In genomic region chrX:134562002-134562401, GRCh38 we compare ENCODE assay signal across 28 cellular contexts.
"Had no signal": no experiment of that assay in that cellular context is flagged by ENCODE, and none has a peak within 500 bp of the region (broad histone marks: within the 10 kb centered on the region; RNA-seq: fewer than 3 reads in every experiment).

No MANE protein-coding gene starts in this region.

- DNase-seq: stimulated activated CD4-positive, alpha-beta T cell treated with anti-CD3 and anti-CD28 coated beads, Interleukin-2, amount 100 ng/mL, for 48 hours; stimulated activated CD4-positive, alpha-beta T cell treated with anti-CD3 and anti-CD28 coated beads, Interleukin-4, amount 100 ng/mL, for 1 hour; stimulated activated CD4-positive, alpha-beta T cell treated with anti-CD3 and anti-CD28 coated beads, Interleukin-4, amount 100 ng/mL, for 24 hours; stimulated activated CD4-positive, alpha-beta T cell treated with anti-CD3 and anti-CD28 coated beads, Interleukin-4, amount 100 ng/mL, for 4 hours; stimulated activated CD8-positive, alpha-beta memory T cell treated with anti-CD3 and anti-CD28 coated beads, Interleukin-4, amount 100 ng/mL, for 48 hours; stimulated activated naive B cell treated with anti-CD40 and anti-IgM and Interleukin-4, amounts not matched to agents 10 μg/mL and 1 μg/mL and 100 μg/mL, for 72 hours; stimulated activated naive CD4-positive, alpha-beta T cell; stimulated activated naive CD4-positive, alpha-beta T cell treated with Interleukin-2 at 50 U/mL for 16 hours; stimulated activated naive CD8-positive, alpha-beta T cell treated with anti-CD3 and anti-CD28 coated beads, Interleukin-15, amount 100 ng/mL, for 72 hours; stimulated activated naive CD8-positive, alpha-beta T cell treated with anti-CD3 and anti-CD28 coated beads, Interleukin-15, Interleukin-2, amounts not matched to agents 100 U/mL and 50 U/mL, for 24 hours; stomach; substantia nigra; testis; thyroid gland; tibial artery; transverse colon; upper lobe of left lung; upper lobe of right lung; uterus had no signal

- FAIRE-seq: urothelium cell line had no signal

- ATAC-seq: stimulated activated effector memory CD8-positive, alpha-beta T cell treated with anti-CD3 and anti-CD28 coated beads, Interleukin-12 subunit alpha, Interleukin-12 subunit beta, amount 100 ng/mL, for 72 hours; stimulated activated memory B cell treated with anti-CD40 and anti-IgM and Interleukin-4, amounts not matched to agents 10 μg/mL and 1 μg/mL and 100 μg/mL, for 72 hours; stimulated activated naive B cell treated with anti-CD40 and anti-IgM and Interleukin-4, amounts not matched to agents 10 μg/mL and 1 μg/mL and 100 μg/mL, for 72 hours; stimulated activated naive CD8-positive, alpha-beta T cell treated with anti-CD3 and anti-CD28 coated beads, Interleukin-15, amount 100 ng/mL, for 72 hours; stimulated activated naive CD8-positive, alpha-beta T cell treated with anti-CD3 and anti-CD28 coated beads, Interleukin-15, Interleukin-2, amounts not matched to agents 100 U/mL and 50 U/mL, for 24 hours; upper lobe of right lung had no signal

- H3K4me1 Mint-ChIP-seq: stimulated activated effector memory CD8-positive, alpha-beta T cell treated with anti-CD3 and anti-CD28 coated beads, Interleukin-12 subunit alpha, Interleukin-12 subunit beta, amount 100 ng/mL, for 72 hours; stimulated activated memory B cell treated with anti-CD40 and anti-IgM and Interleukin-4, amounts not matched to agents 10 μg/mL and 1 μg/mL and 100 μg/mL, for 72 hours; stimulated activated naive B cell treated with anti-CD40 and anti-IgM and Interleukin-4, amounts not matched to agents 10 μg/mL and 1 μg/mL and 100 μg/mL, for 72 hours; stimulated activated naive CD8-positive, alpha-beta T cell treated with anti-CD3 and anti-CD28 coated beads, Interleukin-15, amount 100 ng/mL, for 72 hours had no signal

- H3K36me3 Mint-ChIP-seq: stimulated activated effector memory CD8-positive, alpha-beta T cell treated with anti-CD3 and anti-CD28 coated beads, Interleukin-12 subunit alpha, Interleukin-12 subunit beta, amount 100 ng/mL, for 72 hours; stimulated activated memory B cell treated with anti-CD40 and anti-IgM and Interleukin-4, amounts not matched to agents 10 μg/mL and 1 μg/mL and 100 μg/mL, for 72 hours; stimulated activated naive B cell treated with anti-CD40 and anti-IgM and Interleukin-4, amounts not matched to agents 10 μg/mL and 1 μg/mL and 100 μg/mL, for 72 hours; type B pancreatic cell had no signal

- H3K9me3 ChIP-seq: stomach, suprapubic skin, testis, thoracic aorta, thyroid gland, tibial artery, tibial nerve, transverse colon, upper lobe of left lung, upper lobe of right lung, uterus, vagina had no signal

- H3K4me3 ChIP-seq: stomach, suprapubic skin, testis, thoracic aorta, thyroid gland, tibial artery, tibial nerve, transverse colon, upper lobe of left lung, upper lobe of right lung, uterus, vagina had no signal

- H3K4me1 ChIP-seq: stomach, suprapubic skin, testis, thyroid gland, tibial artery, tibial nerve, transverse colon, upper lobe of left lung, upper lobe of right lung, uterus, vagina had no signal

- H3K9me3 Mint-ChIP-seq: stimulated activated effector memory CD8-positive, alpha-beta T cell treated with anti-CD3 and anti-CD28 coated beads, Interleukin-12 subunit alpha, Interleukin-12 subunit beta, amount 100 ng/mL, for 72 hours; stimulated activated memory B cell treated with anti-CD40 and anti-IgM and Interleukin-4, amounts not matched to agents 10 μg/mL and 1 μg/mL and 100 μg/mL, for 72 hours; stimulated activated naive B cell treated with anti-CD40 and anti-IgM and Interleukin-4, amounts not matched to agents 10 μg/mL and 1 μg/mL and 100 μg/mL, for 72 hours; stimulated activated naive CD8-positive, alpha-beta T cell treated with anti-CD3 and anti-CD28 coated beads, Interleukin-15, Interleukin-2, amounts not matched to agents 100 ng/mL and 50 ng/mL, for 24 hours had no signal

- H3K27me3 Mint-ChIP-seq: type B pancreatic cell had no signal

- H3K4me3 Mint-ChIP-seq: stimulated activated effector memory CD8-positive, alpha-beta T cell treated with anti-CD3 and anti-CD28 coated beads, Interleukin-12 subunit alpha, Interleukin-12 subunit beta, amount 100 ng/mL, for 72 hours; stimulated activated memory B cell treated with anti-CD40 and anti-IgM and Interleukin-4, amounts not matched to agents 10 μg/mL and 1 μg/mL and 100 μg/mL, for 72 hours; stimulated activated naive B cell treated with anti-CD40 and anti-IgM and Interleukin-4, amounts not matched to agents 10 μg/mL and 1 μg/mL and 100 μg/mL, for 72 hours; stimulated activated naive CD8-positive, alpha-beta T cell treated with anti-CD3 and anti-CD28 coated beads, Interleukin-15, amount 100 ng/mL, for 72 hours; stimulated activated naive CD8-positive, alpha-beta T cell treated with anti-CD3 and anti-CD28 coated beads, Interleukin-15, Interleukin-2, amounts not matched to agents 100 ng/mL and 50 ng/mL, for 24 hours; type B pancreatic cell had no signal

- H3K27me3 ChIP-seq: stomach, suprapubic skin, testis, thyroid gland, tibial artery, transverse colon, upper lobe of left lung, upper lobe of right lung, vagina had no signal

- H3K36me3 ChIP-seq: stomach, suprapubic skin, thoracic aorta, thyroid gland, tibial artery, tibial nerve, transverse colon, upper lobe of left lung, upper lobe of right lung, uterus, vagina had no signal

- H3K27ac ChIP-seq: stomach, suprapubic skin, testis, thoracic aorta, thyroid gland, tibial artery, tibial nerve, transverse colon, upper lobe of left lung, upper lobe of right lung, uterus, vagina had no signal

- H3K27ac Mint-ChIP-seq: stimulated activated effector memory CD8-positive, alpha-beta T cell treated with anti-CD3 and anti-CD28 coated beads, Interleukin-12 subunit alpha, Interleukin-12 subunit beta, amount 100 ng/mL, for 72 hours; stimulated activated memory B cell treated with anti-CD40 and anti-IgM and Interleukin-4, amounts not matched to agents 10 μg/mL and 1 μg/mL and 100 μg/mL, for 72 hours; stimulated activated naive B cell treated with anti-CD40 and anti-IgM and Interleukin-4, amounts not matched to agents 10 μg/mL and 1 μg/mL and 100 μg/mL, for 72 hours; stimulated activated naive CD8-positive, alpha-beta T cell treated with anti-CD3 and anti-CD28 coated beads, Interleukin-15, amount 100 ng/mL, for 72 hours; stimulated activated naive CD8-positive, alpha-beta T cell treated with anti-CD3 and anti-CD28 coated beads, Interleukin-15, Interleukin-2, amounts not matched to agents 100 ng/mL and 50 ng/mL, for 24 hours; type B pancreatic cell had no signal
